In the genomic region with DNA sequence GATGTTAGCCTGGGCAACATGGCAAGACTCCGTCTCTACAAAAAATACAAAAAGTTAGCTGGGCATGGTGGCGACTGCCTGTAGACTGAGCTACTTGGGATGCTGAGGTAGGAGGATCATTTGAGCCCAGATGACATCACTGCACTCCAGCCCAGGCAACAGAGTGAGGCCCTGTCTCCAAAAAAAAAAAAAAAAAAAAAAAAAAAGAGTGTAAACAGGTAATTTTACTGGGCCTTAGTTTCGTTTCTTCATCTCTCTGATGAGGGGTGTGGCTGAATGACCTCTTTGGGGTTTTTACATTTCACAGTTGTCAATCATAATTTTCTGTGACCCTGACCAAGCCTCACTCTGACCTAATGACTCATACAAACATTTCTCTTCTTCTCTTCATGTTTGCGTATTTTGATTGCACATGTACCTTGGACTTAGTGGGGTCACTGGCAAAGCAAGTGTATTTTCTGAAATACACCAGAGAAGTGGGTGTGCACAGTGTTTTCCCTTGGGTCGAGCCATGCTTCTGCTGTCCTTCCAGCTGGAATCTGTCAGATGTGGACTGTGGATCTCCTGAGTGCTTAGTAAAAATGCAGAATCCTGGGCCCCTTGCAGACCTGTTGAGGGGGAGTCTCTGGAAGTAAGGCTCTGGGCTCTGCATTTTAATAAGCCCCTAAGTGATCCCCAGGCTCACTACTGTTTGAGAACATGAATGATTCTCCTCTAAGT, we compare ENCODE assay signal across 10 cellular contexts.
DNase-seq lines count a peak whose midpoint lies in the region; ATAC-seq and TF ChIP-seq lines count a peak whose summit lies in the region.
"Had no signal": no experiment of that assay in that cellular context is flagged by ENCODE, and none has a peak within 500 bp of the region (broad histone marks: within the 10 kb centered on the region; RNA-seq: fewer than 3 reads in every experiment).

No MANE protein-coding gene starts in this region.

- H3K79me2 ChIP-seq in smooth muscle cell (ENCODE audit: low read depth) = peaks cover 99% of the 10 kb centered on the region

- no peak overlapping the region for H3K4me2 ChIP-seq in smooth muscle cell

- H3K9me3 ChIP-seq in adrenal gland (replicated peaks in 1 of 3) = no peaks in the 10 kb centered on the region
- no peaks in the 10 kb centered on the region for H3K9me3 ChIP-seq in smooth muscle cell (replicated peaks; ENCODE audit: low read depth)
- no peaks in the 10 kb centered on the region for H3K9me3 ChIP-seq in esophagus squamous epithelium

- H3K9ac ChIP-seq in smooth muscle cell (ENCODE audit: low read depth) = no peak overlapping the region

- H3K4me1 ChIP-seq in adrenal gland (replicated peaks in 1 of 2) (peaks cover 21 to 57% of the 10 kb centered on the region in 2 donors), smooth muscle cell (ENCODE audit: low read depth) (peaks cover 28% of the 10 kb centered on the region), esophagus squamous epithelium (peaks cover 0 to 51% (median 36%) of the 10 kb centered on the region in 3 donors)

- H3K27me3 ChIP-seq in adrenal gland (no peaks in the 10 kb centered on the region), smooth muscle cell (ENCODE audit: low read depth) (no peaks in the 10 kb centered on the region), esophagus squamous epithelium (no peaks in the 10 kb centered on the region)

- intact Hi-C loops in adrenal gland (cut with DNase I) (no loop called here), esophagus squamous epithelium (cut with DNase I) (no loop called here)

- no peak overlapping the region for H2AFZ ChIP-seq in smooth muscle cell (ENCODE audit: low read depth)

- TF ChIP-seq POLR2A in adrenal gland (IDR thresholded peaks at IDR 0.05) (no peak), esophagus squamous epithelium (IDR thresholded peaks at IDR 0.05) (no peak)

- peak overlapping the region in 3 of 5 donors; percentile 0 to 47 (median 44) for H3K27ac ChIP-seq in adrenal gland
- H3K27ac ChIP-seq in smooth muscle cell (ENCODE audit: low read depth) = peak overlapping the region; percentile 89
- H3K27ac ChIP-seq in esophagus squamous epithelium = no peak overlapping the region

- peak; percentile 62 for ATAC-seq in HG03108 (IDR thresholded peaks at IDR 0.05; ENCODE audit: unreplicated experiment)

- peak; percentile 40 for DNase-seq in NK-92 treated with Interleukin-12 subunit alpha and Interleukin-12 subunit beta, amount 100 ng/mL, for 24 hours (lab: John Stamatoyannopoulos, UW)
- DNase-seq in NK-92 (lab: John Stamatoyannopoulos, UW; ENCODE audit: unreplicated experiment) (no peak), adrenal gland (peak in 1 of 7 donors; percentile 31), smooth muscle cell (lab: John Stamatoyannopoulos, UW; ENCODE audit: unreplicated experiment) (no peak), esophagus squamous epithelium (lab: John Stamatoyannopoulos, UW) (no peak)
- no peak for DNase-seq in activated effector memory CD4-positive, alpha-beta T cell treated with Interleukin-2 at 50 U/mL for 16 hours
- no peak for DNase-seq in stimulated activated CD4-positive, alpha-beta T cell treated with anti-CD3 and anti-CD28 coated beads, Interleukin-4, amount 100 ng/mL, for 4 hours
- DNase-seq: 8988T, KG1 had no signal

- no peak for TF ChIP-seq CTCF in adrenal gland (IDR thresholded peaks at IDR 0.05)
- TF ChIP-seq CTCF in smooth muscle cell (IDR thresholded peaks at IDR 0.05; ENCODE audit: borderline replicate concordance, insufficient read depth, poor library complexity, severe bottlenecking) = no peak
- TF ChIP-seq CTCF in esophagus squamous epithelium (IDR thresholded peaks at IDR 0.05) = no peak

- peaks cover 99% of the 10 kb centered on the region for H4K20me1 ChIP-seq in smooth muscle cell (ENCODE audit: low read depth)

- peaks cover 35% of the 10 kb centered on the region for H3F3A ChIP-seq in smooth muscle cell (ENCODE audit: low read depth)

- H3K4me3 ChIP-seq in adrenal gland (no peak overlapping the region), smooth muscle cell (no peak overlapping the region), esophagus squamous epithelium (no peak overlapping the region)

- WGBS in adrenal gland, 4 donors = 58 to 63% (median 62%) methylated on average over 5 of the region's 5 CpGs
- WGBS in smooth muscle cell (ENCODE audit: low lambda C conversion rate) = 86% methylated on average over 5 of the region's 5 CpGs
- 79 to 82% methylated on average over 3 to 5 of the region's 5 CpGs for WGBS in esophagus squamous epithelium, 2 donors

- H3K36me3 ChIP-seq in adrenal gland (replicated peaks in 1 of 2) (no peaks in the 10 kb centered on the region), smooth muscle cell (ENCODE audit: low read depth) (no peaks in the 10 kb centered on the region), esophagus squamous epithelium (no peaks in the 10 kb centered on the region)

Comparison
In these comparisons a context has a peak if more than half of its experiments do, and no peak if none do; other contexts are left out.
1. H3K27ac ChIP-seq: peak in adrenal gland (3 of 5) and smooth muscle cell (single experiment); none in esophagus squamous epithelium (0 of 4).